ENCODE assay signal across 29 cellular contexts in the genomic region with DNA sequence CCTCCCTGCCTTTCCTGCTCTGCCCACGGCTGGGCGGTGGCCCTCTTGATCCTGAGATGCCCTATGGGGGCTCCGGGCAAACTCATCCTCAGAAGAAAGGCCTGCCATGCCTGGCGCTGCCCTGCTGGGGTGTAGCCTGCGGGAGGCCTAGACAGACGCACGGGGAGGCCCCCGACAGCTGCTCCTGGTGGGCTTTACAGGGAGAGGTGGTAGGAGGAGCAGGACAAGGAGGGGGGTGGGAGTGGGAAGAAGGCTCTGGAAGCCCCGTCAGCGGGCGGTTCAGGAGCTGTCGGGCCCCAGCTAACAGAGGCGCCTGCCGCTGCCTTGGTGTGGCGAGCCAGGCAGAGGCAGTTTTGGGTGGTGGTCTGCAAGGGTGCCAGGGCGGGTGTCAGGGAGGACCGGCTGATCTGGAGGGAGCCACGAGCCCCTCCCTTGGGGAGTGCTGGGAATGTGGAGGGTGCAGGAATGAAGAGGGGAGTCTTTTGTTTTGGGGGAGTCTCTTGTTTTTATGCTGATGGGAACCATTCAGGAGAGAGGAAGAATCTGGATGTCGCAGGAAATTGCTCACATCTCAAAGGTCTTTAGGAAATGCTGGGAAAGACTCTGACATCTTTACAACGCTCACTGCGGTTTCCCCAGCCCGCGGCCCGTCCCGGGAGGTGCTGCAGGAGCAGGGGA.
DNase-seq lines count a peak whose midpoint lies in the region; ATAC-seq, FAIRE-seq and TF ChIP-seq lines count a peak whose summit lies in the region.
"Had no signal": no experiment of that assay in that cellular context is flagged by ENCODE, and none has a peak within 500 bp of the region (broad histone marks: within the 10 kb centered on the region; RNA-seq: fewer than 3 reads in every experiment).

No MANE protein-coding gene starts in this region.

- no peak overlapping the region for H3K23ac ChIP-seq in H1 (ENCODE audit: insufficient read length)

- peak overlapping the region; percentile 84 for H3K27ac Mint-ChIP-seq in neural progenitor cell
- H3K27ac Mint-ChIP-seq: activated naive CD8-positive, alpha-beta T cell; activated T-cell treated with anti-CD3 and anti-CD28 coated beads, Interleukin-2, amount 50 U/mL, for 72 hours; CD4-positive, CD25-positive, alpha-beta regulatory T cell; naive thymus-derived CD8-positive, alpha-beta T cell had no signal

- CTCF ChIA-PET in H1 (lab: Charles Lee; ENCODE audit: partially characterized antibody), result interaction anchor here (2.7 kb wide), 1 partner anchor 25 kb away, joined by 7 read pairs; no protein-coding TSS in a partner anchor

- H3K56ac ChIP-seq in H1 (replicated peaks; ENCODE audit: insufficient read length, low read depth, low read length), result no peak overlapping the region

- 0 out of 2 replicates have a peak overlapping the region, but pooled peaks have one; percentile 24 for H2AK5ac ChIP-seq in H1 (ENCODE audit: low read depth, low read length)

- H3K4me2 ChIP-seq in H1 (ENCODE audit: insufficient read depth in 1 of 2, low read depth in 2 of 2, low read length in 2 of 2), result 0 out of 4 replicates have a peak overlapping the region, but pooled peaks of 1 of the 2 experiments have one; percentile 3
- no peak overlapping the region for H3K4me2 ChIP-seq in neural progenitor cell

- H2BK20ac ChIP-seq in H1 (ENCODE audit: low read length), result no peak overlapping the region; the same call in 1 of the 2 replicates

- H2BK15ac ChIP-seq in H1 (ENCODE audit: low read length), result peak overlapping the region; percentile 61; the same call in 1 of the 2 replicates

- FAIRE-seq in H1 (lab: Jason Lieb, UNC), result no peak
- FAIRE-seq: astrocyte, frontal cortex, HTR-8/SVneo, pancreas, TTC549 had no signal

- no peak overlapping the region for H3K4me3 Mint-ChIP-seq in neural progenitor cell
- H3K4me3 Mint-ChIP-seq: activated naive CD8-positive, alpha-beta T cell; activated T-cell treated with anti-CD3 and anti-CD28 coated beads, Interleukin-2, amount 50 U/mL, for 72 hours; CD4-positive, CD25-positive, alpha-beta regulatory T cell; naive thymus-derived CD8-positive, alpha-beta T cell had no signal

- no peaks in the 10 kb centered on the region for H3K36me3 ChIP-seq in heart left ventricle
- H3K36me3 ChIP-seq in left ventricle myocardium inferior, result no peaks in the 10 kb centered on the region
- H3K36me3 ChIP-seq in H1 (ENCODE audit: control insufficient read depth in 2 of 4, insufficient read depth in 4 of 4, low read length in 3 of 4), result no peaks in the 10 kb centered on the region
- no peaks in the 10 kb centered on the region for H3K36me3 ChIP-seq in neural progenitor cell
- no peaks in the 10 kb centered on the region for H3K36me3 ChIP-seq in uterus
- H3K36me3 ChIP-seq: pancreas, right lobe of liver had no signal

- no peaks in the 10 kb centered on the region for H3K36me3 Mint-ChIP-seq in neural progenitor cell
- H3K36me3 Mint-ChIP-seq: activated naive CD8-positive, alpha-beta T cell; CD4-positive, CD25-positive, alpha-beta regulatory T cell had no signal

- peak overlapping the region; percentile 85; the same call in 1 of the 2 replicates for H2BK5ac ChIP-seq in H1 (ENCODE audit: low read depth, low read length)

- no peak for TF ChIP-seq POLR2A in heart left ventricle (IDR thresholded peaks at IDR 0.05)
- no peak for TF ChIP-seq POLR2A in H1 (IDR thresholded peaks at IDR 0.05; ENCODE audit: control extremely low read depth in 1 of 2, low read depth in 2 of 2, low read length in 2 of 2)
- TF ChIP-seq POLR2A in uterus (IDR thresholded peaks at IDR 0.05), result no peak

- H3K4me3 ChIP-seq in heart left ventricle (no peak overlapping the region), left ventricle myocardium inferior (no peak overlapping the region), H1 (ENCODE audit: extremely low read depth in 1 of 4, insufficient read depth in 2 of 4, low read depth in 3 of 4, low read length in 4 of 4) (no peak overlapping the region), neural progenitor cell (no peak overlapping the region), uterus (no peak overlapping the region)
- H3K4me3 ChIP-seq: pancreas, right lobe of liver had no signal

- H3K4ac ChIP-seq in H1 (replicated peaks; ENCODE audit: insufficient read length, low read depth, low read length), result no peak overlapping the region

- no peaks in the 10 kb centered on the region for H3K79me1 ChIP-seq in H1 (ENCODE audit: low read depth, low read length)

- peaks cover 15% of the 10 kb centered on the region for H3K27me3 Mint-ChIP-seq in neural progenitor cell (ENCODE audit: insufficient read depth, low read depth)

- peaks cover 0 to 44% (median 3%) of the 10 kb centered on the region in 9 donors for H3K27me3 ChIP-seq in heart left ventricle
- H3K27me3 ChIP-seq in left ventricle myocardium inferior (ENCODE audit: low read depth), result peaks cover 63% of the 10 kb centered on the region
- peaks cover 0 to 2% (median 0%) of the 10 kb centered on the region in 4 experiments; a peak in 1 of 7 replicates for H3K27me3 ChIP-seq in H1 (replicated peaks in 1 of 4; ENCODE audit: control insufficient read depth in 3 of 4, extremely low read depth in 1 of 4, insufficient read depth in 3 of 4, low read length in 3 of 4)
- no peaks in the 10 kb centered on the region for H3K27me3 ChIP-seq in neural progenitor cell
- H3K27me3 ChIP-seq in uterus, result peaks cover 0 to 6% of the 10 kb centered on the region in 2 donors
- H3K27me3 ChIP-seq: right lobe of liver had no signal

- H3K79me2 ChIP-seq in H1 (ENCODE audit: control insufficient read depth in 1 of 2, insufficient read depth in 2 of 2, low read length in 2 of 2) (no peaks in the 10 kb centered on the region), neural progenitor cell (ENCODE audit: low read depth) (no peaks in the 10 kb centered on the region)

- H3K9me3 ChIP-seq in heart left ventricle (peaks cover 0 to 7% (median 0%) of the 10 kb centered on the region in 12 donors), left ventricle myocardium inferior (replicated peaks) (peaks cover 11% of the 10 kb centered on the region), H1 (ENCODE audit: insufficient read depth in 2 of 2, low read depth in 1 of 2, low read length in 1 of 2) (no peaks in the 10 kb centered on the region), neural progenitor cell (ENCODE audit: low read depth) (no peaks in the 10 kb centered on the region), uterus (no peaks in the 10 kb centered on the region)
- H3K9me3 ChIP-seq: pancreas, right lobe of liver had no signal

- TF ChIP-seq CTCF in heart left ventricle (IDR thresholded peaks at IDR 0.05), result no peak
- TF ChIP-seq CTCF in left ventricle myocardium inferior (IDR thresholded peaks at IDR 0.05; ENCODE audit: borderline replicate concordance), result no peak
- TF ChIP-seq CTCF in H1 (IDR thresholded peaks at IDR 0.05; ENCODE audit: control extremely low read depth in 1 of 3, insufficient read depth in 1 of 3, low read depth in 1 of 3, low read length in 3 of 3), result no peak
- no peak for TF ChIP-seq CTCF in neural progenitor cell (IDR thresholded peaks at IDR 0.05)
- no peak for TF ChIP-seq CTCF in uterus (IDR thresholded peaks at IDR 0.05)

- POLR2A ChIA-PET in H1 (lab: Charles Lee; ENCODE audit: partially characterized antibody), result no interaction called here

- peak overlapping the region; percentile 71 for H3K18ac ChIP-seq in H1 (ENCODE audit: extremely low read depth, low read length)

- no peak overlapping the region for H4K5ac ChIP-seq in H1 (ENCODE audit: insufficient read length, low read depth, low read length)

- DNase-seq in heart left ventricle (peak in 3 of 5 donors; percentile 3 to 65 (median 21)), left ventricle myocardium inferior (no peak), H1 (ENCODE audit: low read depth in 1 of 2, low spot score in 2 of 2) (peak in 1 of 2 experiments; percentile 62), neural progenitor cell (ENCODE audit: low spot score) (no peak), uterus (peak; percentile 4 to 7), GM03348 (ENCODE audit: low spot score) (no peak)
- DNase-seq: activated T-cell treated with anti-CD3 and anti-CD28 coated beads, Interleukin-2, amount 50 U/mL, for 72 hours; CD4-positive, CD25-positive, alpha-beta regulatory T cell; cerebellar nuclear complex; DMS 273 treated with DMSO at 0.1 percent for 48 hours; effector CD8-positive, alpha-beta T cell; KG1; mesendoderm; NCI-H1694; NCI-H748 treated with DMSO at 0.1 percent for 48 hours; SHP77 treated with DMSO at 0.1 percent for 48 hours; T-helper 1 cell had no signal

- H3K27ac ChIP-seq in heart left ventricle (no peak overlapping the region), left ventricle myocardium inferior (replicated peaks) (no peak overlapping the region), H1 (ENCODE audit: low read depth, low read length) (no peak overlapping the region), neural progenitor cell (no peak overlapping the region), uterus (no peak overlapping the region)
- H3K27ac ChIP-seq: pancreas, right lobe of liver had no signal

- intact Hi-C loops in heart left ventricle (cut with DNase I) (no loop called here), left ventricle myocardium inferior (cut with micrococcal nuclease) (no loop called here), uterus (cut with DNase I; ENCODE audit: low total_unique reads) (no loop called here)

- H4K20me1 ChIP-seq in H1 (replicated peaks in 1 of 2; ENCODE audit: control insufficient read depth in 1 of 2, insufficient read depth in 2 of 2, low read length in 2 of 2) (no peaks in the 10 kb centered on the region), neural progenitor cell (ENCODE audit: low read depth) (no peaks in the 10 kb centered on the region)

- no peak for TF ChIP-seq RAD21 in H1 (IDR thresholded peaks at IDR 0.05 in 1 of 2, conservative IDR thresholded peaks at IDR 0.05 in 1 of 2; ENCODE audit: low read depth in 2 of 2, low read length in 2 of 2)

- no peaks in the 10 kb centered on the region for H3F3A ChIP-seq in neural progenitor cell (ENCODE audit: low read depth)

- no peak overlapping the region for H3K14ac ChIP-seq in H1 (ENCODE audit: insufficient read length)

- peak overlapping the region; percentile 78 for H4K8ac ChIP-seq in H1 (ENCODE audit: extremely low read depth, insufficient read depth, low read length)

- peak overlapping the region; percentile 96; the same call in 1 of the 2 replicates for H2BK12ac ChIP-seq in H1 (ENCODE audit: low read depth, low read length)

- no peaks in the 10 kb centered on the region for H3K4me1 ChIP-seq in heart left ventricle
- H3K4me1 ChIP-seq in left ventricle myocardium inferior, result no peaks in the 10 kb centered on the region
- H3K4me1 ChIP-seq in H1 (replicated peaks in 1 of 4; ENCODE audit: control insufficient read depth in 3 of 4, insufficient read depth in 4 of 4, low read length in 3 of 4), result peaks cover 0 to 19% (median 8%) of the 10 kb centered on the region in 4 experiments; a peak in 6 of 7 replicates
- H3K4me1 ChIP-seq in neural progenitor cell, result no peaks in the 10 kb centered on the region
- H3K4me1 ChIP-seq in uterus, result peaks cover 0 to 4% of the 10 kb centered on the region in 2 donors
- H3K4me1 ChIP-seq: pancreas, right lobe of liver had no signal

- H3K9me3 Mint-ChIP-seq in neural progenitor cell, result peaks cover 7% of the 10 kb centered on the region

- no peak for ATAC-seq in heart left ventricle
- ATAC-seq in HG02571 (IDR thresholded peaks at IDR 0.05; ENCODE audit: unreplicated experiment), result no peak
- no peak for ATAC-seq in GM18861 (IDR thresholded peaks at IDR 0.05; ENCODE audit: unreplicated experiment)
- ATAC-seq: activated T-cell treated with anti-CD3 and anti-CD28 coated beads, Interleukin-2, amount 50 U/mL, for 72 hours; esophagus mucosa; HCT116; naive thymus-derived CD8-positive, alpha-beta T cell; pancreas had no signal

- peak overlapping the region; percentile 99 for H4K91ac ChIP-seq in H1 (replicated peaks; ENCODE audit: insufficient read length, low read length)

- H3K9ac ChIP-seq in H1 (replicated peaks in 1 of 4; ENCODE audit: extremely low read depth in 1 of 4, low read depth in 3 of 4, low read length in 3 of 4) (no peak overlapping the region), neural progenitor cell (no peak overlapping the region)

- H2AFZ ChIP-seq in H1 (ENCODE audit: low read length) (peak overlapping the region; percentile 42; the same call in 1 of the 2 replicates), neural progenitor cell (replicated peaks) (no peak overlapping the region)

- TF ChIP-seq EP300 in H1 (IDR thresholded peaks at IDR 0.05; ENCODE audit: borderline replicate concordance in 1 of 2, low read depth in 2 of 2, low read length in 2 of 2), result no peak

- H2BK120ac ChIP-seq in H1 (replicated peaks; ENCODE audit: low read depth, low read length), result no peak overlapping the region

- H3K23me2 ChIP-seq in H1 (ENCODE audit: low read depth, low read length), result peaks cover 8% of the 10 kb centered on the region; the same call in 1 of the 2 replicates

- H3K4me1 Mint-ChIP-seq in neural progenitor cell, result peaks cover 5% of the 10 kb centered on the region
- H3K4me1 Mint-ChIP-seq: CD4-positive, CD25-positive, alpha-beta regulatory T cell had no signal

- 66 to 76% (median 69%) methylated on average over 22 to 25 of the region's 25 CpGs for WGBS in heart left ventricle, 4 donors
- WGBS in H1 (ENCODE audit: extremely low coverage in 1 of 2, insufficient coverage in 1 of 2, insufficient read length in 1 of 2, insufficient replicate concordance in 2 of 2, low coverage in 1 of 2, low lambda C conversion rate in 2 of 2, missing lambda C conversion rate in 1 of 2), 2 experiments, result 68% methylated on average over 25 of the region's 25 CpGs; no CpG with 5 or more reads in 1 of the 2 experiments

Comparison
In these comparisons a context has a peak if more than half of its experiments do, and no peak if none do; other contexts are left out.
1. DNase-seq: peak in heart left ventricle (3 of 5) and uterus (2 of 2); none in left ventricle myocardium inferior (single experiment), neural progenitor cell (single experiment) and GM03348 (single experiment).